ENCODE assay signal across 20 cellular contexts in the genomic region with DNA sequence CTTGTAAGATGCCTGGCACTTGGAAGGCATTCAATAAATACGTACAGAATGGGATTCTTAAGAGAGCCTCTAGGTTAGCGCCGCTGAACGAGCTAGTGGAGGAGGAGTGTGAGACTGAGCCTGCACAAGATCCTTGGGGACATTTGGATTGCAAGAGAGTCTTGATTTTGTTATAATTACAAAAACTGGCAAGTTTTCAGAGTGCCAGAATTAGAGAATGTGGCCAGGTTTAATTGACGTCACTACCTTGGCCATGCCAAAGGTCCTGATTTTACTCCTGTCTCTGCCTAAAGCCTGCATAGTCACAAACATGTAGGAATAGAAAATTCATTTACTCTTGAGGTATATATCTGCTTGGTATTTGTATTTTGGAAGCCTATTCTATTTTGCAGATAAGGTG.
"Had no signal": no experiment of that assay in that cellular context is flagged by ENCODE, and none has a peak within 500 bp of the region (broad histone marks: within the 10 kb centered on the region; RNA-seq: fewer than 3 reads in every experiment).

No MANE protein-coding gene starts in this region.

- ATAC-seq: K562 had no signal

- DNase-seq: Kasumi-1, MV-4-11, NCI-H1048, NCI-H1105, NCI-H1417, NCI-H1436 treated with DMSO at 0.1 percent for 48 hours, NCI-H1694, NCI-H187 treated with DMSO at 0.1 percent for 48 hours, NCI-H2029 treated with DMSO at 0.1 percent for 48 hours, NCI-H2171, NCI-H226, NCI-H446, NCI-H510A, NCI-H524 treated with DMSO at 0.1 percent for 48 hours, NCI-H69, NCI-H774, Right ventricle myocardium superior, RPMI8226, SIG-M5 had no signal
